ENCODE assay signal across 8 cellular contexts in the genomic region with DNA sequence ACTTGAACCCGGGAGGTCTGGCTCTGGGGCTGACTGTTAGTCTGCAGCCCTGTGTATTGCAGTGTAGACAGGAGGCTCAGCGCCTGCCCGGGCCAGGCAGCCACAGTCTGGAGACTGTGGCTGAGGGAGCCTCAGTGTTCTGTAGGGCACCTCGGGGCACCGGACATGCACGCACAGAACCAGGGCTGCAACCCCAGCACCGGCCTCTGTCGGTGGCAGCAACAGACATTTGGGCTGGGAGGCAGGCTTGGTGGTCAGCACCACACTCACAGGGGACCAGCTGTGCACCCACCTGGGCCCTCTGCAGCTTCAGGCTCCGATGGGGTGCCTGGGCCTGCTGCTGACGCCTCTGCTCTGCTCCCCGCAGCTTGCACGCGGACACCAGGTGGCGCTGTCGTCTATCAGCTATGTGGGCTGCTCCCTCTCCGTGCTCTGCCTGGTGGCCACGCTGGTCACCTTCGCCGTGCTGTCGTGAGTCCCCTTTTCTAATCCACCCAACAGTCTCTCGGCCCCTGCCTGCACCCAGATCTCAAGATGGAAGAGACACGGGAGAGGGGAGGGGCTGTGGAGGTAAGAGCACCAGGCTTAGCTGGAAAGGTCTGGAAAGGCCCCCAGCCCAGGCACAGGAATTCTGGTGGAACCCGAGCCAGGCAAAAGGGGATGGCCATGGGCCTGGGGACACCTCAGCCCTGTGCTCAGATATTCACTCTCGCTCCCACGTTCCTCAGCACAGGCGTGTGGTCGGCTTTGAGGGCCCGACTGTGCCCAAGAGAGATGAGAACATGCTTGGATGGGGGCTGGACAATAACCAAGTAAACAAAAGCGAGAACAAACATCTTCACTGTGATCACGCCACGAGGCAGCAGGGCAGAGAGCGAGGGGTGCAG.
A peak's percentile ranks its signal among the peaks of the same experiment; 100 is the strongest.
DNase-seq lines count a peak whose midpoint lies in the region; ATAC-seq, FAIRE-seq and TF ChIP-seq lines count a peak whose summit lies in the region.

No MANE protein-coding gene starts in this region.

- peak; percentile 77 for TF ChIP-seq CTCF in lung (IDR thresholded peaks at IDR 0.05; ENCODE audit: control extremely low read depth, extremely low read depth)

- H3K4me3 ChIP-seq in ACC112 (ENCODE audit: low read depth, low read length) (no peak overlapping the region), lung (no peak overlapping the region)

- H3K4me1 ChIP-seq in ACC112 (ENCODE audit: control insufficient read depth, insufficient read depth, low read length, unreplicated experiment) (no peaks in the 10 kb centered on the region), lung (ENCODE audit: control insufficient read depth in 2 of 2, insufficient read depth in 2 of 2, low read length in 2 of 2) (no peaks in the 10 kb centered on the region)

- peak overlapping the region; percentile 6 for H2AFZ ChIP-seq in ACC112 (ENCODE audit: low read length, unreplicated experiment)

- no peak overlapping the region for H3K27ac ChIP-seq in ACC112 (ENCODE audit: low read depth, low read length)
- no peak overlapping the region for H3K27ac ChIP-seq in lung (ENCODE audit: low read depth in 1 of 2, low read length in 1 of 2)

- peak; percentile 70 for DNase-seq in GM18507 (ENCODE audit: extremely low spot score, insufficient read length, low read depth)
- DNase-seq in NCI-H510A treated with DMSO at 0.1 percent for 48 hours (lab: John Stamatoyannopoulos, UW): peak; percentile 47
- DNase-seq in activated CD4-positive, alpha-beta T cell treated with anti-CD3 and anti-CD28 coated beads, Interleukin-2, amount 50 U/mL, for 4 hours: peak; percentile 80 to 81
- DNase-seq in dermis blood vessel endothelial cell: peak; percentile 84
- peak; percentile 74 for DNase-seq in lung (ENCODE audit: low spot score)
- DNase-seq in stimulated activated CD8-positive, alpha-beta memory T cell treated with anti-CD3 and anti-CD28 coated beads, Interleukin-15, amount 100 ng/mL, for 24 hours (ENCODE audit: low read depth): peak; percentile 76

- H3K36me3 ChIP-seq in ACC112 (ENCODE audit: insufficient read depth, low read length) (no peaks in the 10 kb centered on the region), lung (ENCODE audit: control insufficient read depth in 2 of 2, insufficient read depth in 2 of 2, low read length in 2 of 2) (peaks cover 0 to 9% of the 10 kb centered on the region in 2 donors)

- H3K79me2 ChIP-seq in ACC112 (ENCODE audit: control insufficient read depth, insufficient read depth, low read length, unreplicated experiment): no peaks in the 10 kb centered on the region

- peaks cover 0 to 3% of the 10 kb centered on the region in 2 donors for H3K9me3 ChIP-seq in lung (ENCODE audit: control insufficient read depth in 2 of 2, insufficient read depth in 1 of 2, low read length in 1 of 2)

- 39 to 46% methylated on average over 32 of the region's 32 CpGs for WGBS in lung, 2 donors

- FAIRE-seq in GM18507 (lab: Jason Lieb, UNC): peak; percentile 87

- peak; percentile 58 for ATAC-seq in HG03095 (IDR thresholded peaks at IDR 0.05; ENCODE audit: unreplicated experiment)
- peak; percentile 79 for ATAC-seq in lung (ENCODE audit: insufficient read depth, low FRiP score)

- H3K27me3 ChIP-seq in ACC112 (ENCODE audit: insufficient read depth, low read length) (no peaks in the 10 kb centered on the region), lung (ENCODE audit: control insufficient read depth, insufficient read depth) (no peaks in the 10 kb centered on the region)
